Comparison of ENCODE assay signal across 8 cellular contexts in the genomic region with DNA sequence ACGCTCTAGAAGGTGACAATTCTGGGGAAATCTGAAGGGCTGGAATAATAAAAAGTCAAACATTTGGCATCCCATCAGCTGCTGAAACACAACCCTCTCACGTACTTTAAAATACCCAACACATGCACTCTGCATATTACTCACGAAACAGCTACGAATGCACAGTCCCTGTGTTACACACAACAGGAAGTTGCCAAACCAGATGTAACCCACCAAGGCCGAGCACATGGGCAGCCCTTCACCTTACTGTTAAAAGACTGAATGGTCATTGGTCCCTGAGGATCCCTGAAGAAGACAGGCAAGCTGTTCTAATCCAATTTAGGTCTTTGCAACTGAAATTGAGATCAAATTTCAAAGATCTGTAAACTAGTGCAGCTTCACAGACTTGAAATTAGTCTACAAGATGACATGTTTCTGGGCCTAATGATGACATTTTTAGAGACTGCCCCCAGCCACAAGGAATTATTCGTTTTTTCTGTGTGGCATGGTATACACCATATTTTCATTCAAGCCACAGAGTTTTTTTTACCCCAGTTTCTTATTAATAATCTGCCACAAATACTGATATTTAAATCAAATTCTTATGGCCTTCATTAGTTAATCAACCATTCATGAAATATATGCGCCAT. TPM values are rescaled to one million over a fixed set of nuclear protein-coding genes. Genes with fewer than 3 reads are reported as not detected.
DNase-seq lines count a peak whose midpoint lies in the region; ATAC-seq and TF ChIP-seq lines count a peak whose summit lies in the region.

No MANE protein-coding gene starts in this region.

- no peaks in the 10 kb centered on the region for H3K79me1 ChIP-seq in trophoblast cell (ENCODE audit: low read length)

- no peak overlapping the region for H3K4ac ChIP-seq in trophoblast cell (ENCODE audit: low read depth, low read length)

- H3K36me3 Mint-ChIP-seq in activated T-helper 2 cell treated with anti-CD3 and anti-CD28 coated beads, Interferon-gamma antibody, Interleukin-2, Interleukin-4, amounts not matched to agents 10 μg/mL and 5 μg/mL and 100 μg/mL, durations not matched to agents 14 hours and 24 hours and 36 hours (ENCODE audit: low read depth): peaks cover 28% of the 10 kb centered on the region

- H3K14ac ChIP-seq in trophoblast cell (ENCODE audit: low read length): no peak overlapping the region

- no peak overlapping the region for H4K91ac ChIP-seq in trophoblast cell (ENCODE audit: low read depth, low read length)

- H3K4me3 Mint-ChIP-seq in activated T-helper 2 cell treated with anti-CD3 and anti-CD28 coated beads, Interferon-gamma antibody, Interleukin-2, Interleukin-4, amounts not matched to agents 10 μg/mL and 5 μg/mL and 100 μg/mL, durations not matched to agents 14 hours and 24 hours and 36 hours (ENCODE audit: low read depth): peak overlapping the region; percentile 55

- ATAC-seq in GM21423 (IDR thresholded peaks at IDR 0.05; ENCODE audit: unreplicated experiment): peak; percentile 64
- ATAC-seq in HG03571 (IDR thresholded peaks at IDR 0.05; ENCODE audit: unreplicated experiment): peak; percentile 69

- peak overlapping the region; percentile 73 for H3K27ac Mint-ChIP-seq in activated T-helper 2 cell treated with anti-CD3 and anti-CD28 coated beads, Interferon-gamma antibody, Interleukin-2, Interleukin-4, amounts not matched to agents 10 μg/mL and 5 μg/mL and 100 μg/mL, durations not matched to agents 14 hours and 24 hours and 36 hours

- WGBS in trophoblast cell (ENCODE audit: extremely low coverage, insufficient coverage, insufficient read length): no CpG with 5 or more reads among the region's 7 CpGs
- 58 to 70% methylated on average over 5 to 7 of the region's 7 CpGs for WGBS in esophagus squamous epithelium, 2 donors

- H3K23ac ChIP-seq in trophoblast cell (ENCODE audit: low read length): no peak overlapping the region

- H3K9me3 Mint-ChIP-seq in activated T-helper 2 cell treated with anti-CD3 and anti-CD28 coated beads, Interferon-gamma antibody, Interleukin-2, Interleukin-4, amounts not matched to agents 10 μg/mL and 5 μg/mL and 100 μg/mL, durations not matched to agents 14 hours and 24 hours and 36 hours: peaks cover 10% of the 10 kb centered on the region

- no peak for TF ChIP-seq POLR2A in esophagus squamous epithelium (IDR thresholded peaks at IDR 0.05)

- no peak overlapping the region for H4K8ac ChIP-seq in trophoblast cell (ENCODE audit: low read depth, low read length)

- no peak overlapping the region for H2AK5ac ChIP-seq in trophoblast cell (ENCODE audit: low read length)

- no peak overlapping the region for H2BK120ac ChIP-seq in trophoblast cell (ENCODE audit: insufficient read depth, low read length, poor library complexity)

- peak overlapping the region; percentile 44 for H3K4me3 ChIP-seq in GM12865 (ENCODE audit: low read depth, low read length)
- no peak overlapping the region for H3K4me3 ChIP-seq in trophoblast cell (ENCODE audit: low read depth, low read length)
- H3K4me3 ChIP-seq in esophagus squamous epithelium: no peak overlapping the region

- H3K4me1 ChIP-seq in trophoblast cell (ENCODE audit: control insufficient read depth in 1 of 2, insufficient read depth in 2 of 2, low read length in 2 of 2): peaks cover 0 to 5% of the 10 kb centered on the region in 2 experiments
- H3K4me1 ChIP-seq in esophagus squamous epithelium: peaks cover 0 to 19% (median 0%) of the 10 kb centered on the region in 3 donors

- H3K27me3 ChIP-seq in trophoblast cell (ENCODE audit: insufficient read depth, low read length): no peaks in the 10 kb centered on the region
- no peaks in the 10 kb centered on the region for H3K27me3 ChIP-seq in esophagus squamous epithelium

- peaks cover 2% of the 10 kb centered on the region for H3K9me3 ChIP-seq in trophoblast cell (ENCODE audit: insufficient read depth, low read depth, low read length)
- peaks cover 0 to 11% (median 0%) of the 10 kb centered on the region in 3 donors for H3K9me3 ChIP-seq in esophagus squamous epithelium

- no peak overlapping the region for H2AFZ ChIP-seq in trophoblast cell (ENCODE audit: insufficient read depth, low read length, poor library complexity)

- H3K9ac ChIP-seq in trophoblast cell (ENCODE audit: low read length): no peak overlapping the region

- no peak overlapping the region for H3K18ac ChIP-seq in trophoblast cell (ENCODE audit: low read length)

- no peaks in the 10 kb centered on the region for H3K36me3 ChIP-seq in trophoblast cell (ENCODE audit: control insufficient read depth in 1 of 2, insufficient read depth in 2 of 2, low read length in 2 of 2)
- peaks cover 0 to 7% (median 0%) of the 10 kb centered on the region in 3 donors for H3K36me3 ChIP-seq in esophagus squamous epithelium

- no peaks in the 10 kb centered on the region for H3K79me2 ChIP-seq in trophoblast cell (ENCODE audit: control insufficient read depth, insufficient read depth, low read length, poor library complexity)

- no peak for TF ChIP-seq CTCF in GM12865 (IDR thresholded peaks at IDR 0.05; ENCODE audit: insufficient read depth, low read depth, low read length, missing control alignments)
- TF ChIP-seq CTCF in esophagus squamous epithelium (IDR thresholded peaks at IDR 0.05): no peak

- no peak overlapping the region for H3K4me2 ChIP-seq in trophoblast cell (ENCODE audit: low read length)

- peak; percentile 90 for DNase-seq in GM12865 (ENCODE audit: low read depth)
- DNase-seq in activated T-helper 2 cell treated with anti-CD3 and anti-CD28 coated beads, Interferon-gamma antibody, Interleukin-2, Interleukin-4, amounts not matched to agents 10 μg/mL and 5 μg/mL and 100 μg/mL, durations not matched to agents 14 hours and 24 hours and 36 hours (ENCODE audit: low spot score): no peak
- peak; percentile 11 to 14 for DNase-seq in trophoblast cell
- DNase-seq in germinal center (ENCODE audit: low spot score): no peak
- no peak for DNase-seq in retina
- no peak for DNase-seq in esophagus squamous epithelium (lab: John Stamatoyannopoulos, UW)

- H3K27ac ChIP-seq in trophoblast cell (ENCODE audit: low read depth, low read length) (no peak overlapping the region), esophagus squamous epithelium (peak overlapping the region in 2 of 4 donors; percentile 37 to 46)

- intact Hi-C loops in activated T-helper 2 cell treated with anti-CD3 and anti-CD28 coated beads, Interferon-gamma antibody, Interleukin-2, Interleukin-4, amounts not matched to agents 10 μg/mL and 5 μg/mL and 100 μg/mL, durations not matched to agents 14 hours and 24 hours and 36 hours (cut with micrococcal nuclease): loop anchor here (2.0 kb wide), 1 partner anchor 16 kb away; no protein-coding TSS in a partner anchor
- intact Hi-C loops in esophagus squamous epithelium (cut with DNase I): no loop called here

- H2BK5ac ChIP-seq in trophoblast cell (ENCODE audit: low read depth, low read length, poor library complexity): no peak overlapping the region

- no peaks in the 10 kb centered on the region for H3K27me3 Mint-ChIP-seq in activated T-helper 2 cell treated with anti-CD3 and anti-CD28 coated beads, Interferon-gamma antibody, Interleukin-2, Interleukin-4, amounts not matched to agents 10 μg/mL and 5 μg/mL and 100 μg/mL, durations not matched to agents 14 hours and 24 hours and 36 hours (ENCODE audit: low read depth)

- no peak overlapping the region for H2BK12ac ChIP-seq in trophoblast cell (ENCODE audit: low read length)

- H4K12ac ChIP-seq in trophoblast cell (ENCODE audit: low read depth, low read length): no peak overlapping the region

- H3K4me1 Mint-ChIP-seq in activated T-helper 2 cell treated with anti-CD3 and anti-CD28 coated beads, Interferon-gamma antibody, Interleukin-2, Interleukin-4, amounts not matched to agents 10 μg/mL and 5 μg/mL and 100 μg/mL, durations not matched to agents 14 hours and 24 hours and 36 hours (ENCODE audit: low read depth): peaks cover 22% of the 10 kb centered on the region

RNA-seq across cellular contexts. Expression of a gene that starts 25.6 kb away (rescaled TPM):
- total RNA-seq in activated T-helper 2 cell treated with anti-CD3 and anti-CD28 coated beads, Interferon-gamma antibody, Interleukin-2, Interleukin-4, amounts not matched to agents 10 μg/mL and 5 μg/mL and 100 μg/mL, durations not matched to agents 14 hours and 24 hours and 36 hours: 44.3 and 44.6 TPM in 2 replicates
- 9.0 and 9.8 TPM in 2 replicates for polyA plus RNA-seq in trophoblast cell (2013)
- 10 to 100 TPM; 21.6 to 40.6 (median 26.5) TPM for total RNA-seq in esophagus squamous epithelium

RNA-seq across cellular contexts. Expression of a gene that starts 29.1 kb away (rescaled TPM):
- 13.8 and 18.2 TPM in 2 replicates for total RNA-seq in activated T-helper 2 cell treated with anti-CD3 and anti-CD28 coated beads, Interferon-gamma antibody, Interleukin-2, Interleukin-4, amounts not matched to agents 10 μg/mL and 5 μg/mL and 100 μg/mL, durations not matched to agents 14 hours and 24 hours and 36 hours
- 0.57 and 0.79 TPM in 2 replicates for polyA plus RNA-seq in trophoblast cell (2013)
- total RNA-seq in esophagus squamous epithelium: 10 to 100 TPM in 3 of 4 donors, 1 to 10 TPM in 1; 9.1 to 21.8 (median 13.8) TPM

RNA-seq across cellular contexts. Expression of a gene that starts 40.2 kb away (rescaled TPM):
- total RNA-seq in activated T-helper 2 cell treated with anti-CD3 and anti-CD28 coated beads, Interferon-gamma antibody, Interleukin-2, Interleukin-4, amounts not matched to agents 10 μg/mL and 5 μg/mL and 100 μg/mL, durations not matched to agents 14 hours and 24 hours and 36 hours: 31.2 and 31.4 TPM in 2 replicates
- polyA plus RNA-seq in trophoblast cell (2013): 11.1 and 11.2 TPM in 2 replicates
- total RNA-seq in esophagus squamous epithelium: 10 to 100 TPM; 32.4 to 40.2 (median 35.0) TPM

Comparison
In these comparisons a context has a peak if more than half of its experiments do, and no peak if none do; other contexts are left out.
1. DNase-seq: peak in GM12865 (single experiment) and trophoblast cell (2 of 2); none in activated T-helper 2 cell treated with anti-CD3 and anti-CD28 coated beads, Interferon-gamma antibody, Interleukin-2, Interleukin-4, amounts not matched to agents 10 μg/mL and 5 μg/mL and 100 μg/mL, durations not matched to agents 14 hours and 24 hours and 36 hours (single experiment), germinal center (single experiment), retina (single experiment) and esophagus squamous epithelium (single experiment).